ENCODE assay signal across 1 cellular context in genomic region chr20:16124911-16125776, GRCh38.
TF ChIP-seq lines count a peak whose summit lies in the region.

No MANE protein-coding gene starts in this region.

TF ChIP-seq in HepG2, 621 proteins besides CTCF, POLR2A, EP300 and RAD21 (continues in another document):
- no peak for TF ChIP-seq CHD2 (IDR thresholded peaks at IDR 0.05; ENCODE audit: low read depth, low read length)
- TF ChIP-seq PRDM4 (CRISPR knock-in tag; IDR thresholded peaks at IDR 0.05; ENCODE audit: borderline replicate concordance): no peak
- TF ChIP-seq EEA1 (CRISPR knock-in tag; IDR thresholded peaks at IDR 0.05; ENCODE audit: borderline replicate concordance): no peak
- TF ChIP-seq PRPF4 (IDR thresholded peaks at IDR 0.05; ENCODE audit: low read depth, low read length, poor library complexity, severe bottlenecking): no peak
- no peak for TF ChIP-seq ATF5 (CRISPR knock-in tag; IDR thresholded peaks at IDR 0.05; ENCODE audit: low read depth)
- no peak for TF ChIP-seq KAT8 (CRISPR knock-in tag; IDR thresholded peaks at IDR 0.05)
- no peak for TF ChIP-seq KLF6 (CRISPR knock-in tag; IDR thresholded peaks at IDR 0.05)
- TF ChIP-seq TBL1XR1 (IDR thresholded peaks at IDR 0.05; ENCODE audit: borderline replicate concordance, low read length, partially characterized antibody): no peak
- no peak for TF ChIP-seq JARID2 (CRISPR knock-in tag; IDR thresholded peaks at IDR 0.05; ENCODE audit: insufficient replicate concordance)
- no peak; the same call in 1 of the 2 replicates for TF ChIP-seq HDAC1 (CRISPR knock-in tag; IDR thresholded peaks at IDR 0.05)
- TF ChIP-seq SCMH1 (CRISPR knock-in tag; IDR thresholded peaks at IDR 0.05; ENCODE audit: borderline replicate concordance): no peak
- no peak for TF ChIP-seq SRSF1 (optimal IDR thresholded peaks at IDR 0.05; ENCODE audit: low read depth, low read length)
- no peak for TF ChIP-seq HNRNPLL (IDR thresholded peaks at IDR 0.05; ENCODE audit: low read depth, low read length, poor library complexity, severe bottlenecking)
- TF ChIP-seq DNMT1 (CRISPR knock-in tag; IDR thresholded peaks at IDR 0.05): no peak
- TF ChIP-seq ELK4 (CRISPR knock-in tag; IDR thresholded peaks at IDR 0.05; ENCODE audit: borderline replicate concordance): no peak
- TF ChIP-seq SMAD1 (CRISPR knock-in tag; IDR thresholded peaks at IDR 0.05; ENCODE audit: borderline replicate concordance, low read depth): no peak
- no peak for TF ChIP-seq CEBPB (IDR thresholded peaks at IDR 0.05; ENCODE audit: borderline replicate concordance, low read depth, low read length)
- no peak for TF ChIP-seq HNRNPK (IDR thresholded peaks at IDR 0.05; ENCODE audit: low read depth, low read length, poor library complexity, severe bottlenecking)
- no peak for TF ChIP-seq ZBTB8A (CRISPR knock-in tag; IDR thresholded peaks at IDR 0.05; ENCODE audit: borderline replicate concordance, low read depth)
- no peak for TF ChIP-seq MED8 (CRISPR knock-in tag; IDR thresholded peaks at IDR 0.05; ENCODE audit: insufficient replicate concordance)
- TF ChIP-seq, protein P1, sequence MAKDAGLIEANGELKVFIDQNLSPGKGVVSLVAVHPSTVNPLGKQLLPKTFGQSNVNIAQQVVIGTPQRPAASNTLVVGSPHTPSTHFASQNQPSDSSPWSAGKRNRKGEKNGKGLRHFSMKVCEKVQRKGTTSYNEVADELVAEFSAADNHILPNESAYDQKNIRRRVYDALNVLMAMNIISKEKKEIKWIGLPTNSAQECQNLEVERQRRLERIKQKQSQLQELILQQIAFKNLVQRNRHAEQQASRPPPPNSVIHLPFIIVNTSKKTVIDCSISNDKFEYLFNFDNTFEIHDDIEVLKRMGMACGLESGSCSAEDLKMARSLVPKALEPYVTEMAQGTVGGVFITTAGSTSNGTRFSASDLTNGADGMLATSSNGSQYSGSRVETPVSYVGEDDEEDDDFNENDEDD (CRISPR knock-in tag; IDR thresholded peaks at IDR 0.05; ENCODE audit: borderline replicate concordance): peak; percentile 15; the same call in 1 of the 2 replicates
- 0 out of 2 replicates have a peak, but pooled peaks have one; percentile 14 for TF ChIP-seq STAG1 (CRISPR knock-in tag; IDR thresholded peaks at IDR 0.05)
- TF ChIP-seq, protein P2, sequence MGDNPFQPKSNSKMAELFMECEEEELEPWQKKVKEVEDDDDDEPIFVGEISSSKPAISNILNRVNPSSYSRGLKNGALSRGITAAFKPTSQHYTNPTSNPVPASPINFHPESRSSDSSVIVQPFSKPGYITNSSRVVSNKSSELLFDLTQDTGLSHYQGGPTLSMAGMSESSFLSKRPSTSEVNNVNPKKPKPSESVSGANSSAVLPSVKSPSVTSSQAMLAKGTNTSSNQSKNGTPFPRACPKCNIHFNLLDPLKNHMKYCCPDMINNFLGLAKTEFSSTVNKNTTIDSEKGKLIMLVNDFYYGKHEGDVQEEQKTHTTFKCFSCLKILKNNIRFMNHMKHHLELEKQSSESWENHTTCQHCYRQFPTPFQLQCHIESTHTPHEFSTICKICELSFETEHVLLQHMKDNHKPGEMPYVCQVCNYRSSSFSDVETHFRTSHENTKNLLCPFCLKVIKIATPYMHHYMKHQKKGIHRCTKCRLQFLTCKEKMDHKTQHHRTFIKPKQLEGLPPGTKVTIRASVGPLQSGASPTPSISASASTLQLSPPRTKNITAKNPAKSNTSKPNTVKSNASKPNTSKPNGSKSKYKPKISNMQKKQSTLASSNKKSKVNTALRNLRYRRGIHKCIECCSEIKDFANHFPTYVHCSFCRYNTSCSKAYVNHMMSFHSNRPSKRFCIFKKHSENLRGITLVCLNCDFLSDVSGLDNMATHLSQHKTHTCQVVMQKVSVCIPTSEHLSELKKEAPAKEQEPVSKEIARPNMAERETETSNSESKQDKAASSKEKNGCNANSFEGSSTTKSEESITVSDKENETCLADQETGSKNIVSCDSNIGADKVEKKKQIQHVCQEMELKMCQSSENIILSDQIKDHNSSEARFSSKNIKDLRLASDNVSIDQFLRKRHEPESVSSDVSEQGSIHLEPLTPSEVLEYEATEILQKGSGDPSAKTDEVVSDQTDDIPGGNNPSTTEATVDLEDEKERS (CRISPR knock-in tag; IDR thresholded peaks at IDR 0.05): no peak
- TF ChIP-seq IKZF5 (CRISPR knock-in tag; IDR thresholded peaks at IDR 0.05): peak; percentile 80
- TF ChIP-seq, protein P3, sequence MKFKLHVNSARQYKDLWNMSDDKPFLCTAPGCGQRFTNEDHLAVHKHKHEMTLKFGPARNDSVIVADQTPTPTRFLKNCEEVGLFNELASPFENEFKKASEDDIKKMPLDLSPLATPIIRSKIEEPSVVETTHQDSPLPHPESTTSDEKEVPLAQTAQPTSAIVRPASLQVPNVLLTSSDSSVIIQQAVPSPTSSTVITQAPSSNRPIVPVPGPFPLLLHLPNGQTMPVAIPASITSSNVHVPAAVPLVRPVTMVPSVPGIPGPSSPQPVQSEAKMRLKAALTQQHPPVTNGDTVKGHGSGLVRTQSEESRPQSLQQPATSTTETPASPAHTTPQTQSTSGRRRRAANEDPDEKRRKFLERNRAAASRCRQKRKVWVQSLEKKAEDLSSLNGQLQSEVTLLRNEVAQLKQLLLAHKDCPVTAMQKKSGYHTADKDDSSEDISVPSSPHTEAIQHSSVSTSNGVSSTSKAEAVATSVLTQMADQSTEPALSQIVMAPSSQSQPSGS (CRISPR knock-in tag; IDR thresholded peaks at IDR 0.05): no peak; the same call in 1 of the 2 replicates
- no peak for TF ChIP-seq ZNF441 (CRISPR knock-in tag; IDR thresholded peaks at IDR 0.05; ENCODE audit: borderline replicate concordance)
- peak; percentile 21; the same call in 1 of the 2 replicates for TF ChIP-seq MYC (CRISPR knock-in tag; IDR thresholded peaks at IDR 0.05; ENCODE audit: borderline replicate concordance)
- no peak for TF ChIP-seq SP5 (CRISPR knock-in tag; IDR thresholded peaks at IDR 0.05; ENCODE audit: borderline replicate concordance, low read depth)
- no peak for TF ChIP-seq JUN (CRISPR knock-in tag; IDR thresholded peaks at IDR 0.05)
- TF ChIP-seq, protein P4, sequence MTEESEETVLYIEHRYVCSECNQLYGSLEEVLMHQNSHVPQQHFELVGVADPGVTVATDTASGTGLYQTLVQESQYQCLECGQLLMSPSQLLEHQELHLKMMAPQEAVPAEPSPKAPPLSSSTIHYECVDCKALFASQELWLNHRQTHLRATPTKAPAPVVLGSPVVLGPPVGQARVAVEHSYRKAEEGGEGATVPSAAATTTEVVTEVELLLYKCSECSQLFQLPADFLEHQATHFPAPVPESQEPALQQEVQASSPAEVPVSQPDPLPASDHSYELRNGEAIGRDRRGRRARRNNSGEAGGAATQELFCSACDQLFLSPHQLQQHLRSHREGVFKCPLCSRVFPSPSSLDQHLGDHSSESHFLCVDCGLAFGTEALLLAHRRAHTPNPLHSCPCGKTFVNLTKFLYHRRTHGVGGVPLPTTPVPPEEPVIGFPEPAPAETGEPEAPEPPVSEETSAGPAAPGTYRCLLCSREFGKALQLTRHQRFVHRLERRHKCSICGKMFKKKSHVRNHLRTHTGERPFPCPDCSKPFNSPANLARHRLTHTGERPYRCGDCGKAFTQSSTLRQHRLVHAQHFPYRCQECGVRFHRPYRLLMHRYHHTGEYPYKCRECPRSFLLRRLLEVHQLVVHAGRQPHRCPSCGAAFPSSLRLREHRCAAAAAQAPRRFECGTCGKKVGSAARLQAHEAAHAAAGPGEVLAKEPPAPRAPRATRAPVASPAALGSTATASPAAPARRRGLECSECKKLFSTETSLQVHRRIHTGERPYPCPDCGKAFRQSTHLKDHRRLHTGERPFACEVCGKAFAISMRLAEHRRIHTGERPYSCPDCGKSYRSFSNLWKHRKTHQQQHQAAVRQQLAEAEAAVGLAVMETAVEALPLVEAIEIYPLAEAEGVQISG (CRISPR knock-in tag; IDR thresholded peaks at IDR 0.05): no peak
- no peak for TF ChIP-seq ZNF253 (CRISPR knock-in tag; IDR thresholded peaks at IDR 0.05; ENCODE audit: borderline replicate concordance)
- no peak for TF ChIP-seq HES4 (CRISPR knock-in tag; IDR thresholded peaks at IDR 0.05; ENCODE audit: borderline replicate concordance)
- TF ChIP-seq, protein P5, sequence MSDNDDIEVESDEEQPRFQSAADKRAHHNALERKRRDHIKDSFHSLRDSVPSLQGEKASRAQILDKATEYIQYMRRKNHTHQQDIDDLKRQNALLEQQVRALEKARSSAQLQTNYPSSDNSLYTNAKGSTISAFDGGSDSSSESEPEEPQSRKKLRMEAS (IDR thresholded peaks at IDR 0.05): no peak
- no peak for TF ChIP-seq ZNF260 (CRISPR knock-in tag; IDR thresholded peaks at IDR 0.05; ENCODE audit: borderline replicate concordance, low read depth)
- TF ChIP-seq ZNF343 (CRISPR knock-in tag; IDR thresholded peaks at IDR 0.05): no peak
- TF ChIP-seq ZNF224 (CRISPR knock-in tag; IDR thresholded peaks at IDR 0.05): no peak
- no peak for TF ChIP-seq ZFP36L1 (CRISPR knock-in tag; IDR thresholded peaks at IDR 0.05)
- no peak for TF ChIP-seq JUNB (CRISPR knock-in tag; IDR thresholded peaks at IDR 0.05; ENCODE audit: borderline replicate concordance)
- no peak for TF ChIP-seq LBX2 (CRISPR knock-in tag; IDR thresholded peaks at IDR 0.05; ENCODE audit: borderline replicate concordance)
- no peak for TF ChIP-seq SP4 (CRISPR knock-in tag; IDR thresholded peaks at IDR 0.05)
- peak; percentile 39; the same call in 1 of the 2 replicates for TF ChIP-seq ZNF503 (CRISPR knock-in tag; IDR thresholded peaks at IDR 0.05)
- TF ChIP-seq ZBTB3 (CRISPR knock-in tag; IDR thresholded peaks at IDR 0.05; ENCODE audit: borderline replicate concordance, low read depth): no peak
- TF ChIP-seq NR2F2 (IDR thresholded peaks at IDR 0.05; ENCODE audit: borderline replicate concordance, low read depth): no peak; the same call in 1 of the 2 replicates
- TF ChIP-seq KLF11 (CRISPR knock-in tag; IDR thresholded peaks at IDR 0.05): no peak
- TF ChIP-seq ZKSCAN1 (IDR thresholded peaks at IDR 0.05; ENCODE audit: low read length): no peak
- no peak for TF ChIP-seq ZNF10 (CRISPR knock-in tag; IDR thresholded peaks at IDR 0.05; ENCODE audit: borderline replicate concordance, low read depth)
- TF ChIP-seq BRF2 (CRISPR knock-in tag; IDR thresholded peaks at IDR 0.05): no peak
- no peak for TF ChIP-seq ZNF17 (CRISPR knock-in tag; IDR thresholded peaks at IDR 0.05)
